Comparison of ENCODE assay signal across 11 cellular contexts in the genomic region with DNA sequence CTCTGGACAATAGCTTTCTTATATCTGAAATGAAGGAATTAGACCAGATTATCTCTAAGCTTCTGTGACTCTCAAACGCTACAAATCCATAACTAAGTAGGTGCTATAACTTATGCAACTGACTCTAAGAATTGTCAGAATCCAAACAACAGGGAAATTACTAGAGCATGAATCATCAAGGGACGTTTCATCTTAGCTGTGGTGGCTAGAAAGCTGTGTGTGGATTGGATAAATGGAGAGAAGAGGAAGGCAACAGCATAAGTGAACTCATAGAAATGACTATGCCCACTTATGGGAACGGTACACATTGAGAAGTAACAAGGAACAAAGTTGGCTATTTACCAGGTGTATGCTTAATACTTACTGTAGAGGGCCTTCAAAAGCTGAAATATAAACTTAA.
DNase-seq lines count a peak whose midpoint lies in the region; ATAC-seq and TF ChIP-seq lines count a peak whose summit lies in the region.
"Had no signal": no experiment of that assay in that cellular context is flagged by ENCODE, and none has a peak within 500 bp of the region (broad histone marks: within the 10 kb centered on the region; RNA-seq: fewer than 3 reads in every experiment).

No MANE protein-coding gene starts in this region.

- intact Hi-C loops in CD14-positive monocyte (cut with micrococcal nuclease) = no loop called here

- no peaks in the 10 kb centered on the region for H3K27me3 Mint-ChIP-seq in CD14-positive monocyte (ENCODE audit: low read depth in 3 of 3)
- no peaks in the 10 kb centered on the region for H3K27me3 Mint-ChIP-seq in type B pancreatic cell

- DNase-seq in EH (ENCODE audit: low read depth) = peak; percentile 94
- peak; percentile 74 for DNase-seq in NCI-H460 (ENCODE audit: extremely low read depth, low read depth)
- DNase-seq in epithelial cell of esophagus (ENCODE audit: low read depth) = peak; percentile 94
- peak; percentile 76 for DNase-seq in non-pigmented ciliary epithelial cell (ENCODE audit: low read depth)
- DNase-seq in CD14-positive monocyte (ENCODE audit: low spot score) = no peak
- DNase-seq in omental fat pad (ENCODE audit: low spot score) = no peak
- no peak for DNase-seq in type B pancreatic cell (ENCODE audit: extremely low spot score, unreplicated experiment)
- no peak for DNase-seq in stimulated activated CD4-positive, alpha-beta T cell treated with anti-CD3 and anti-CD28 coated beads, Interleukin-1b, Interleukin-23, amount 100 ng/mL, for 48 hours
- DNase-seq: NCI-H1092 treated with DMSO at 0.1 percent for 48 hours had no signal

- no peak for ATAC-seq in omental fat pad (ENCODE audit: low FRiP score)

- H3K4me3 Mint-ChIP-seq in CD14-positive monocyte (no peak overlapping the region), type B pancreatic cell (no peak overlapping the region)
- H3K4me3 Mint-ChIP-seq: central memory CD8-positive, alpha-beta T cell had no signal

- H3K36me3 Mint-ChIP-seq in CD14-positive monocyte (no peaks in the 10 kb centered on the region), type B pancreatic cell (no peaks in the 10 kb centered on the region)

- TF ChIP-seq CTCF in epithelial cell of esophagus (IDR thresholded peaks at IDR 0.05; ENCODE audit: insufficient read depth, low read depth, low read length, missing control alignments) (no peak), CD14-positive monocyte (IDR thresholded peaks at IDR 0.05) (no peak), omental fat pad (IDR thresholded peaks at IDR 0.05) (no peak), type B pancreatic cell (conservative IDR thresholded peaks at IDR 0.05) (no peak)

- H3K4me3 ChIP-seq in epithelial cell of esophagus (ENCODE audit: low read length) = no peak overlapping the region
- H3K4me3 ChIP-seq: smooth muscle cell had no signal

- H3K4me1 Mint-ChIP-seq in CD14-positive monocyte (no peaks in the 10 kb centered on the region), type B pancreatic cell (ENCODE audit: unreplicated experiment) (peaks cover 8% of the 10 kb centered on the region)
- H3K4me1 Mint-ChIP-seq: central memory CD8-positive, alpha-beta T cell had no signal

- H3K9me3 Mint-ChIP-seq in CD14-positive monocyte (peaks cover 0 to 4% (median 1%) of the 10 kb centered on the region in 7 donors), type B pancreatic cell (peaks cover 3% of the 10 kb centered on the region)
- H3K9me3 Mint-ChIP-seq: central memory CD8-positive, alpha-beta T cell had no signal

- no peak overlapping the region for H3K27ac Mint-ChIP-seq in CD14-positive monocyte
- no peak overlapping the region for H3K27ac Mint-ChIP-seq in type B pancreatic cell

Comparison
In these comparisons a context has a peak if more than half of its experiments do, and no peak if none do; other contexts are left out.
1. DNase-seq: peak in EH (single experiment), NCI-H460 (single experiment), epithelial cell of esophagus (single experiment) and non-pigmented ciliary epithelial cell (single experiment); none in CD14-positive monocyte (single experiment), omental fat pad (single experiment), type B pancreatic cell (single experiment) and stimulated activated CD4-positive, alpha-beta T cell treated with anti-CD3 and anti-CD28 coated beads, Interleukin-1b, Interleukin-23, amount 100 ng/mL, for 48 hours (single experiment).